In the genomic region with DNA sequence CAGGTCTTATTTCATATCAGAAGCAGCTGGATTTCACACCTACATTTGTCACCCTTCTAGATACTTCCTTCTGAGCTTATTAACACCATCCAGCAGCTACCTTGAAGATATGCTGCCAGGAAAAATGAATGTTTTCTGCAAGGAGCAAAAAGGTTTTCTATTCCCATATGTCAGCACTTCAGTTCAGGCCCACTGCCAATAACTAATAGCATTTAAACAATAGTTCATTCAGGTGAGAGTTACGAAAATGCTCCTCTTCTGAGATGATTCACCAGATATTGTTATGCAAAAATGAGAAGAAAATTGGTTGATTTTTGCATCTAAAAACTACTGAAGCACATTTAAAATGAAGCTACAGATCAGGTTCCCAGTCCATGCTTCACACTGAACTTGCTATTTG, we compare ENCODE assay signal across 1 cellular context.
TF ChIP-seq lines count a peak whose summit lies in the region.

No MANE protein-coding gene starts in this region.

TF ChIP-seq in GM23338, 12 proteins besides CTCF, POLR2A, EP300 and RAD21 (continued from another document):
- TF ChIP-seq, protein P1, sequence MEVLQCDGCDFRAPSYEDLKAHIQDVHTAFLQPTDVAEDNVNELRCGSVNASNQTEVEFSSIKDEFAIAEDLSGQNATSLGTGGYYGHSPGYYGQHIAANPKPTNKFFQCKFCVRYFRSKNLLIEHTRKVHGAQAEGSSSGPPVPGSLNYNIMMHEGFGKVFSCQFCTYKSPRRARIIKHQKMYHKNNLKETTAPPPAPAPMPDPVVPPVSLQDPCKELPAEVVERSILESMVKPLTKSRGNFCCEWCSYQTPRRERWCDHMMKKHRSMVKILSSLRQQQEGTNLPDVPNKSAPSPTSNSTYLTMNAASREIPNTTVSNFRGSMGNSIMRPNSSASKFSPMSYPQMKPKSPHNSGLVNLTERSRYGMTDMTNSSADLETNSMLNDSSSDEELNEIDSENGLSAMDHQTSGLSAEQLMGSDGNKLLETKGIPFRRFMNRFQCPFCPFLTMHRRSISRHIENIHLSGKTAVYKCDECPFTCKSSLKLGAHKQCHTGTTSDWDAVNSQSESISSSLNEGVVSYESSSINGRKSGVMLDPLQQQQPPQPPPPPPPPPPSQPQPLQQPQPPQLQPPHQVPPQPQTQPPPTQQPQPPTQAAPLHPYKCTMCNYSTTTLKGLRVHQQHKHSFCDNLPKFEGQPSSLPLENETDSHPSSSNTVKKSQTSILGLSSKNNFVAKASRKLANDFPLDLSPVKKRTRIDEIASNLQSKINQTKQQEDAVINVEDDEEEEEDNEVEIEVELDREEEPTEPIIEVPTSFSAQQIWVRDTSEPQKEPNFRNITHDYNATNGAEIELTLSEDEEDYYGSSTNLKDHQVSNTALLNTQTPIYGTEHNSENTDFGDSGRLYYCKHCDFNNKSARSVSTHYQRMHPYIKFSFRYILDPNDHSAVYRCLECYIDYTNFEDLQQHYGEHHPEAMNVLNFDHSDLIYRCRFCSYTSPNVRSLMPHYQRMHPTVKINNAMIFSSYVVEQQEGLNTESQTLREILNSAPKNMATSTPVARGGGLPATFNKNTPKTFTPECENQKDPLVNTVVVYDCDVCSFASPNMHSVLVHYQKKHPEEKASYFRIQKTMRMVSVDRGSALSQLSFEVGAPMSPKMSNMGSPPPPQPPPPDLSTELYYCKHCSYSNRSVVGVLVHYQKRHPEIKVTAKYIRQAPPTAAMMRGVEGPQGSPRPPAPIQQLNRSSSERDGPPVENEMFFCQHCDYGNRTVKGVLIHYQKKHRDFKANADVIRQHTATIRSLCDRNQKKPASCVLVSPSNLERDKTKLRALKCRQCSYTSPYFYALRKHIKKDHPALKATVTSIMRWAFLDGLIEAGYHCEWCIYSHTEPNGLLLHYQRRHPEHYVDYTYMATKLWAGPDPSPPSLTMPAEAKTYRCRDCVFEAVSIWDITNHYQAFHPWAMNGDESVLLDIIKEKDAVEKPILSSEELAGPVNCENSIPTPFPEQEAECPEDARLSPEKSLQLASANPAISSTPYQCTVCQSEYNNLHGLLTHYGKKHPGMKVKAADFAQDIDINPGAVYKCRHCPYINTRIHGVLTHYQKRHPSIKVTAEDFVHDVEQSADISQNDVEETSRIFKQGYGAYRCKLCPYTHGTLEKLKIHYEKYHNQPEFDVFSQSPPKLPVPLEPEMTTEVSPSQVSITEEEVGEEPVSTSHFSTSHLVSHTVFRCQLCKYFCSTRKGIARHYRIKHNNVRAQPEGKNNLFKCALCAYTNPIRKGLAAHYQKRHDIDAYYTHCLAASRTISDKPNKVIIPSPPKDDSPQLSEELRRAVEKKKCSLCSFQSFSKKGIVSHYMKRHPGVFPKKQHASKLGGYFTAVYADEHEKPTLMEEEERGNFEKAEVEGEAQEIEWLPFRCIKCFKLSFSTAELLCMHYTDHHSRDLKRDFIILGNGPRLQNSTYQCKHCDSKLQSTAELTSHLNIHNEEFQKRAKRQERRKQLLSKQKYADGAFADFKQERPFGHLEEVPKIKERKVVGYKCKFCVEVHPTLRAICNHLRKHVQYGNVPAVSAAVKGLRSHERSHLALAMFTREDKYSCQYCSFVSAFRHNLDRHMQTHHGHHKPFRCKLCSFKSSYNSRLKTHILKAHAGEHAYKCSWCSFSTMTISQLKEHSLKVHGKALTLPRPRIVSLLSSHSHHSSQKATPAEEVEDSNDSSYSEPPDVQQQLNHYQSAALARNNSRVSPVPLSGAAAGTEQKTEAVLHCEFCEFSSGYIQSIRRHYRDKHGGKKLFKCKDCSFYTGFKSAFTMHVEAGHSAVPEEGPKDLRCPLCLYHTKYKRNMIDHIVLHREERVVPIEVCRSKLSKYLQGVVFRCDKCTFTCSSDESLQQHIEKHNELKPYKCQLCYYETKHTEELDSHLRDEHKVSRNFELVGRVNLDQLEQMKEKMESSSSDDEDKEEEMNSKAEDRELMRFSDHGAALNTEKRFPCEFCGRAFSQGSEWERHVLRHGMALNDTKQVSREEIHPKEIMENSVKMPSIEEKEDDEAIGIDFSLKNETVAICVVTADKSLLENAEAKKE (CRISPR knock-in tag; IDR thresholded peaks at IDR 0.05): no peak
- TF ChIP-seq, protein P2, sequence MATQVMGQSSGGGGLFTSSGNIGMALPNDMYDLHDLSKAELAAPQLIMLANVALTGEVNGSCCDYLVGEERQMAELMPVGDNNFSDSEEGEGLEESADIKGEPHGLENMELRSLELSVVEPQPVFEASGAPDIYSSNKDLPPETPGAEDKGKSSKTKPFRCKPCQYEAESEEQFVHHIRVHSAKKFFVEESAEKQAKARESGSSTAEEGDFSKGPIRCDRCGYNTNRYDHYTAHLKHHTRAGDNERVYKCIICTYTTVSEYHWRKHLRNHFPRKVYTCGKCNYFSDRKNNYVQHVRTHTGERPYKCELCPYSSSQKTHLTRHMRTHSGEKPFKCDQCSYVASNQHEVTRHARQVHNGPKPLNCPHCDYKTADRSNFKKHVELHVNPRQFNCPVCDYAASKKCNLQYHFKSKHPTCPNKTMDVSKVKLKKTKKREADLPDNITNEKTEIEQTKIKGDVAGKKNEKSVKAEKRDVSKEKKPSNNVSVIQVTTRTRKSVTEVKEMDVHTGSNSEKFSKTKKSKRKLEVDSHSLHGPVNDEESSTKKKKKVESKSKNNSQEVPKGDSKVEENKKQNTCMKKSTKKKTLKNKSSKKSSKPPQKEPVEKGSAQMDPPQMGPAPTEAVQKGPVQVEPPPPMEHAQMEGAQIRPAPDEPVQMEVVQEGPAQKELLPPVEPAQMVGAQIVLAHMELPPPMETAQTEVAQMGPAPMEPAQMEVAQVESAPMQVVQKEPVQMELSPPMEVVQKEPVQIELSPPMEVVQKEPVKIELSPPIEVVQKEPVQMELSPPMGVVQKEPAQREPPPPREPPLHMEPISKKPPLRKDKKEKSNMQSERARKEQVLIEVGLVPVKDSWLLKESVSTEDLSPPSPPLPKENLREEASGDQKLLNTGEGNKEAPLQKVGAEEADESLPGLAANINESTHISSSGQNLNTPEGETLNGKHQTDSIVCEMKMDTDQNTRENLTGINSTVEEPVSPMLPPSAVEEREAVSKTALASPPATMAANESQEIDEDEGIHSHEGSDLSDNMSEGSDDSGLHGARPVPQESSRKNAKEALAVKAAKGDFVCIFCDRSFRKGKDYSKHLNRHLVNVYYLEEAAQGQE (IDR thresholded peaks at IDR 0.05; ENCODE audit: unreplicated experiment): no peak
- TF ChIP-seq JUNB (IDR thresholded peaks at IDR 0.05; ENCODE audit: unreplicated experiment) (no peak), NANOG (IDR thresholded peaks at IDR 0.05; ENCODE audit: borderline replicate concordance) (no peak), EZH2 (IDR thresholded peaks at IDR 0.05; ENCODE audit: low read depth, unreplicated experiment) (no peak), ZNF114 (CRISPR knock-in tag; IDR thresholded peaks at IDR 0.05) (no peak), CREB1 (CRISPR knock-in tag; IDR thresholded peaks at IDR 0.05; ENCODE audit: low read depth) (no peak), EZH2phosphoT487 (IDR thresholded peaks at IDR 0.05; ENCODE audit: unreplicated experiment) (no peak)
